In the genomic region with DNA sequence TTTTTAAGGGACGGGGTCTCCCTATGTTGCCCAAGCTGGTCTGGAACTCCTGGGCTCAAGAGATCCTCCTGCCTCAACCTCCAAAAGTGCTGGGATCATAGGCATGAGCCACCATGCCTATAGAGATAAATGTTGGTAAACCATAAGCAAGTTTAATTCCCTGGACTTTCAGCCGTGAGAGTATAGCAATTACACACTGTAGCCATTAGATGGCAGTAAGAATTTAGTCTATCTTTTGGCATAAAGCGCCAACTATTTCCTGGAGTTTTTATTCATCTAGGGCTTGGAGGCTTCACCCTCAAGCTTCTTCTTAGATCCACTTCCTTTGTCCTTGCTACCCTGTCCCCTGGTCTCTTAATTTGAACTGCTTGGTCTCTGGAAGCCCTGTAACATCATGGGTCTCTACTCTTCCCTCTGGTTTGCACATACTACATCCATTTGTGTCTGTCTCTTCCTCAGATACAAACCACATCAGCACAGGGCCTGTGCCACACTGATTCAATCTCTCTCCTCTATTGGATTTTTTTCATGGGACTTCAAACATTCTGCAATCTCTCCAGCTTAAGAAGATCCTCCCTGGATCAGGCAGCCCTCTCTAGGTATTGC, we compare ENCODE assay signal across 7 cellular contexts. TPM values are rescaled to one million over a fixed set of nuclear protein-coding genes. Genes with fewer than 3 reads are reported as not detected.
DNase-seq lines count a peak whose midpoint lies in the region; ATAC-seq and TF ChIP-seq lines count a peak whose summit lies in the region.

No MANE protein-coding gene starts in this region.

- no peak for TF ChIP-seq EP300 in tibial nerve (IDR thresholded peaks at IDR 0.05)

- peak; percentile 60 to 74 (median 68) for TF ChIP-seq CTCF in tibial nerve (IDR thresholded peaks at IDR 0.05)

- no peaks in the 10 kb centered on the region for H3K27me3 ChIP-seq in tibial nerve

- no peak overlapping the region for H3K4me3 ChIP-seq in tibial nerve

- in situ Hi-C loops in T47D (cut with HindIII; ENCODE audit: low pct_unique_long_range_greater_than_20kb, low sequenced_read_pairs) = no loop called here

- H3K9me3 ChIP-seq in tibial nerve = no peaks in the 10 kb centered on the region

- no peaks in the 10 kb centered on the region for H3K36me3 ChIP-seq in tibial nerve

- 20 to 21% methylated on average over 3 of the region's 3 CpGs for WGBS in tibial nerve, 2 donors

- TF ChIP-seq POLR2A in tibial nerve (IDR thresholded peaks at IDR 0.05) = no peak

- H3K4me1 ChIP-seq in tibial nerve = peaks cover 0 to 23% (median 4%) of the 10 kb centered on the region in 4 donors

- peak overlapping the region in 3 of 4 donors; percentile 27 to 54 (median 30) for H3K27ac ChIP-seq in tibial nerve

- DNase-seq in EL (peak; percentile 82), NCI-H82 (lab: John Stamatoyannopoulos, UW) (peak; percentile 68), T47D (ENCODE audit: low read depth in 1 of 2, low spot score in 1 of 2) (peak; percentile 18 to 72), left colon (no peak), tibial nerve (ENCODE audit: low spot score in 2 of 2) (no peak)

- ATAC-seq in GM19455 (IDR thresholded peaks at IDR 0.05; ENCODE audit: unreplicated experiment) (peak; percentile 90), HG03439 (IDR thresholded peaks at IDR 0.05; ENCODE audit: unreplicated experiment) (peak; percentile 72), left colon (peak; percentile 66)

- intact Hi-C loops in left colon (cut with DNase I, micrococcal nuclease) = loop anchor here in 1 of 2 donors (2.0 kb wide), 1 partner anchor 94 kb away; the partner anchor contains the start of gene EIF3F

RNA-seq across cellular contexts. Expression of gene OR10A6, which starts 38.2 kb away (rescaled TPM):
- total RNA-seq in left colon = not detected
- not detected for total RNA-seq in tibial nerve

RNA-seq across cellular contexts. Expression of gene OR10A3, which starts 48.7 kb away (rescaled TPM):
- total RNA-seq in left colon (not detected), tibial nerve (not detected)

Comparison
In these comparisons a context has a peak if more than half of its experiments do, and no peak if none do; other contexts are left out.
1. DNase-seq: peak in EL (single experiment), NCI-H82 (single experiment) and T47D (2 of 2); none in left colon (0 of 2) and tibial nerve (0 of 2).
2. Peak in every context shown above with its lines, with median percentiles within 50 percentile points of each other: ATAC-seq.